Comparison of ENCODE assay signal across 1 cellular context in genomic region chr5:95780597-95780996, GRCh38.
TF ChIP-seq lines count a peak whose summit lies in the region.

No MANE protein-coding gene starts in this region.

TF ChIP-seq in K562, 482 proteins besides CTCF, POLR2A, EP300 and RAD21 (continued from another document):
- no peak for TF ChIP-seq THAP12 (CRISPR knock-in tag; IDR thresholded peaks at IDR 0.05)
- no peak for TF ChIP-seq ARID3B (CRISPR knock-in tag; IDR thresholded peaks at IDR 0.05; ENCODE audit: borderline replicate concordance)
- no peak for TF ChIP-seq ZEB2 (IDR thresholded peaks at IDR 0.05)
- peak; percentile 34; the same call in 1 of the 2 replicates for TF ChIP-seq RFX1 (IDR thresholded peaks at IDR 0.05)
- no peak for TF ChIP-seq ZBTB5 (IDR thresholded peaks at IDR 0.05)
- peak; percentile 98 for TF ChIP-seq CEBPB (tag; IDR thresholded peaks at IDR 0.05)
- no peak for TF ChIP-seq NFATC3 (IDR thresholded peaks at IDR 0.05)
- peak; percentile 78 for TF ChIP-seq CEBPG (CRISPR knock-in tag; IDR thresholded peaks at IDR 0.05)
- peak; percentile 85 to 97 for TF ChIP-seq CEBPG (tag; conservative IDR thresholded peaks at IDR 0.05 in 1 of 2, IDR thresholded peaks at IDR 0.05 in 1 of 2)
- TF ChIP-seq YY1 (IDR thresholded peaks at IDR 0.05; ENCODE audit: borderline replicate concordance in 1 of 3, control insufficient read depth in 1 of 3, extremely low read depth in 1 of 3, insufficient read depth in 3 of 3, insufficient read length in 1 of 3, insufficient replicate concordance in 2 of 3, low read depth in 1 of 3, low read length in 2 of 3): no peak
- no peak for TF ChIP-seq FOXK1 (CRISPR knock-in tag; IDR thresholded peaks at IDR 0.05; ENCODE audit: borderline replicate concordance)
- TF ChIP-seq, protein P1, sequence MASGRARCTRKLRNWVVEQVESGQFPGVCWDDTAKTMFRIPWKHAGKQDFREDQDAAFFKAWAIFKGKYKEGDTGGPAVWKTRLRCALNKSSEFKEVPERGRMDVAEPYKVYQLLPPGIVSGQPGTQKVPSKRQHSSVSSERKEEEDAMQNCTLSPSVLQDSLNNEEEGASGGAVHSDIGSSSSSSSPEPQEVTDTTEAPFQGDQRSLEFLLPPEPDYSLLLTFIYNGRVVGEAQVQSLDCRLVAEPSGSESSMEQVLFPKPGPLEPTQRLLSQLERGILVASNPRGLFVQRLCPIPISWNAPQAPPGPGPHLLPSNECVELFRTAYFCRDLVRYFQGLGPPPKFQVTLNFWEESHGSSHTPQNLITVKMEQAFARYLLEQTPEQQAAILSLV (tag; IDR thresholded peaks at IDR 0.05): peak; percentile 72
- peak; percentile 15; the same call in 1 of the 2 replicates for TF ChIP-seq MYNN (IDR thresholded peaks at IDR 0.05)
- TF ChIP-seq MYNN (CRISPR knock-in tag; IDR thresholded peaks at IDR 0.05): no peak
- no peak for TF ChIP-seq U2AF2 (optimal IDR thresholded peaks at IDR 0.05; ENCODE audit: low read depth, low read length)
